ENCODE assay signal across 12 cellular contexts in genomic region chr11:128289048-128289447, GRCh38.
DNase-seq lines count a peak whose midpoint lies in the region; ATAC-seq and TF ChIP-seq lines count a peak whose summit lies in the region.
"Had no signal": no experiment of that assay in that cellular context is flagged by ENCODE, and none has a peak within 500 bp of the region (broad histone marks: within the 10 kb centered on the region; RNA-seq: fewer than 3 reads in every experiment).

No MANE protein-coding gene starts in this region.

- H3K36me3 Mint-ChIP-seq in T-helper 2 cell treated with Interferon-gamma antibody and Interleukin-4, amounts not matched to agents 5 μg/mL and 100 μg/mL, for 36 hours (ENCODE audit: low read depth): peaks cover 12% of the 10 kb centered on the region
- H3K36me3 Mint-ChIP-seq in naive B cell (no peaks in the 10 kb centered on the region), osteocyte (ENCODE audit: unreplicated experiment) (no peaks in the 10 kb centered on the region)

- no peak for DNase-seq in activated CD4-positive, CD25-positive, alpha-beta regulatory T cell treated with anti-CD3 and anti-CD28 coated beads, Interleukin-2, amount 50 U/mL, for 72 hours
- DNase-seq in T-helper 2 cell treated with Interferon-gamma antibody and Interleukin-4, amounts not matched to agents 5 μg/mL and 100 μg/mL, for 36 hours (ENCODE audit: low spot score): peak; percentile 81
- DNase-seq in naive B cell: no peak
- DNase-seq in superior temporal gyrus (ENCODE audit: extremely low spot score): no peak
- DNase-seq in osteocyte (ENCODE audit: extremely low spot score, unreplicated experiment): no peak
- DNase-seq: DMS53, NCI-H1930, RPMI8226 had no signal

- H3K9me3 Mint-ChIP-seq in T-helper 2 cell treated with Interferon-gamma antibody and Interleukin-4, amounts not matched to agents 5 μg/mL and 100 μg/mL, for 36 hours: no peaks in the 10 kb centered on the region
- H3K9me3 Mint-ChIP-seq in naive B cell (no peaks in the 10 kb centered on the region), osteocyte (ENCODE audit: unreplicated experiment) (no peaks in the 10 kb centered on the region)

- ATAC-seq in activated CD4-positive, CD25-positive, alpha-beta regulatory T cell treated with anti-CD3 and anti-CD28 coated beads, Interleukin-2, amount 50 U/mL, for 24 hours: peak; percentile 66 to 67
- ATAC-seq in GM21723 (IDR thresholded peaks at IDR 0.05; ENCODE audit: unreplicated experiment) (peak; percentile 40), naive B cell (ENCODE audit: low read depth in 2 of 2) (no peak), GM18909 (IDR thresholded peaks at IDR 0.05; ENCODE audit: poor library complexity, unreplicated experiment) (no peak)
- ATAC-seq: HepG2 had no signal

- peaks cover 83% of the 10 kb centered on the region for H3K4me1 Mint-ChIP-seq in T-helper 2 cell treated with Interferon-gamma antibody and Interleukin-4, amounts not matched to agents 5 μg/mL and 100 μg/mL, for 36 hours (ENCODE audit: low read depth)
- H3K4me1 Mint-ChIP-seq in naive B cell (peaks cover 70 to 91% (median 82%) of the 10 kb centered on the region in 3 donors), osteocyte (ENCODE audit: unreplicated experiment) (peaks cover 59% of the 10 kb centered on the region)

- no peaks in the 10 kb centered on the region for H3K27me3 Mint-ChIP-seq in T-helper 2 cell treated with Interferon-gamma antibody and Interleukin-4, amounts not matched to agents 5 μg/mL and 100 μg/mL, for 36 hours (ENCODE audit: low read depth)
- H3K27me3 Mint-ChIP-seq in naive B cell: no peaks in the 10 kb centered on the region
- H3K27me3 Mint-ChIP-seq in osteocyte (ENCODE audit: unreplicated experiment): no peaks in the 10 kb centered on the region

- H3K4me3 Mint-ChIP-seq in T-helper 2 cell treated with Interferon-gamma antibody and Interleukin-4, amounts not matched to agents 5 μg/mL and 100 μg/mL, for 36 hours: peak overlapping the region; percentile 90
- H3K4me3 Mint-ChIP-seq in naive B cell: no peak overlapping the region
- no peak overlapping the region for H3K4me3 Mint-ChIP-seq in osteocyte (ENCODE audit: unreplicated experiment)

- no peak for TF ChIP-seq CTCF in osteocyte (IDR thresholded peaks at IDR 0.05)

- H3K27ac Mint-ChIP-seq in T-helper 2 cell treated with Interferon-gamma antibody and Interleukin-4, amounts not matched to agents 5 μg/mL and 100 μg/mL, for 36 hours: peak overlapping the region; percentile 95
- H3K27ac Mint-ChIP-seq in naive B cell (peak overlapping the region in 4 of 6 donors; percentile 6 to 98 (median 43)), osteocyte (ENCODE audit: unreplicated experiment) (no peak overlapping the region)

Comparison
In these comparisons a context has a peak if more than half of its experiments do, and no peak if none do; other contexts are left out.
1. ATAC-seq: peak in activated CD4-positive, CD25-positive, alpha-beta regulatory T cell treated with anti-CD3 and anti-CD28 coated beads, Interleukin-2, amount 50 U/mL, for 24 hours (2 of 2) and GM21723 (single experiment); none in naive B cell (0 of 2) and GM18909 (single experiment).